Comparison of ENCODE assay signal across 10 cellular contexts in the genomic region with DNA sequence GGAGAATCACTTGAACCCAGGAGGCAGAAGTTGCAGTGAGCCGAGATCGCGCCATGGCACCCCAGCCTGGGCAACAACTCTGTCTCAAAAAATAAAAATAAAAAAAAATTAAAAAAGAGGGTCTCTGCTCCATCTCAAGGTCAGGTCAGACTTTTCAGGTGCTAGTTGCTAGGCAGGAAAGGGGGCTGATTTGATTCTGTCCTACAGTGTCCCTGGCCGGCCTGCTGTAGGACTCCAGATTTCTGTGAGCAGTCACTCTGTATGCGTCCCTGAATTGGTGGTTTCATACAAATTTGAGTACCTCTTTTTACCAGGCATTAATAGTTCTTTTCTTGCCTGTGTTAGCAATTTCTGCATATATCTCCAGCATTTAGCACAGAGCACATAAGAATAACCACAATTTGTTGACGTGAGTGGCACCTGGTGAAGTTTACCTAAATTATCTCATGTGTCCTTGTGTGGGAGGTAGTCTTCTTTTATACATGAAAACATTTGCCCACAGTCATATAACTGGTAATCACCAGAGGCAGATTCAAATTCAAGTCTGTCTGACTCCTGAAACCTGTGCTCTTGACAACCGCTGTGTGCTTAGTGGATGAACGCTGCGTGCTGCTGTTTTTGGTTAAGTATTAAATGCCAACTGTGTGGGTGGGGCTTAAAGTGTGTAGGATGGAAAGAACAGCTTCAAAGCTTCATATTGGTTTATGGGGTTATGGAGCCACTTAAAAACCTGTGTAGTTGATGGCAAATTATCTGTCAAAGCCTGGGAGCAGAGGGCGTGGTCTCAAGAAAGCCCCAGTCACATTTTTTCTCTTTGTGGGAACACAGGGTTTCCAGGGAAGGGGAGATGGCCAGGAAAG. TPM values are rescaled to one million over a fixed set of nuclear protein-coding genes. Genes with fewer than 3 reads are reported as not detected.
DNase-seq lines count a peak whose midpoint lies in the region; ATAC-seq and TF ChIP-seq lines count a peak whose summit lies in the region.
"Had no signal": no experiment of that assay in that cellular context is flagged by ENCODE, and none has a peak within 500 bp of the region (broad histone marks: within the 10 kb centered on the region; RNA-seq: fewer than 3 reads in every experiment).

No MANE protein-coding gene starts in this region.

- H3K36me3 ChIP-seq in GM06990 (ENCODE audit: control insufficient read depth, insufficient read depth, low read length) = peaks cover 27% of the 10 kb centered on the region
- peaks cover 22 to 25% of the 10 kb centered on the region in 2 experiments for H3K36me3 ChIP-seq in trophoblast cell (ENCODE audit: control insufficient read depth in 1 of 2, insufficient read depth in 2 of 2, low read length in 2 of 2)

- H2BK120ac ChIP-seq in trophoblast cell (ENCODE audit: insufficient read depth, low read length, poor library complexity) = peak overlapping the region; percentile 88

- H3K79me2 ChIP-seq in trophoblast cell (ENCODE audit: control insufficient read depth, insufficient read depth, low read length, poor library complexity) = peaks cover 38% of the 10 kb centered on the region

- peak; percentile 27 for ATAC-seq in HG02678 (IDR thresholded peaks at IDR 0.05; ENCODE audit: unreplicated experiment)
- ATAC-seq in activated T-cell treated with anti-CD3 and anti-CD28 coated beads, Interleukin-2, amount 50 U/mL, for 72 hours (replicated peaks in 1 of 2) = peak; percentile 5 to 43
- no peak for ATAC-seq in GM21526 (IDR thresholded peaks at IDR 0.05; ENCODE audit: low FRiP score, unreplicated experiment)

- H2BK5ac ChIP-seq in trophoblast cell (ENCODE audit: low read depth, low read length, poor library complexity) = peak overlapping the region; percentile 90

- peaks cover 59% of the 10 kb centered on the region for H3K4me1 Mint-ChIP-seq in activated T-cell treated with anti-CD3 and anti-CD28 coated beads, Interleukin-2, amount 50 U/mL, for 72 hours (ENCODE audit: low read depth)

- H3K18ac ChIP-seq in trophoblast cell (ENCODE audit: low read length) = peak overlapping the region; percentile 95

- no CpG with 5 or more reads among the region's 10 CpGs for WGBS in trophoblast cell (ENCODE audit: extremely low coverage, insufficient coverage, insufficient read length)

- H3K23ac ChIP-seq in trophoblast cell (ENCODE audit: low read length) = no peak overlapping the region

- H3K27ac ChIP-seq in trophoblast cell (ENCODE audit: low read depth, low read length) = peak overlapping the region; percentile 80

- H3K4me3 Mint-ChIP-seq in activated T-cell treated with anti-CD3 and anti-CD28 coated beads, Interleukin-2, amount 50 U/mL, for 72 hours = peak overlapping the region; percentile 67 to 83

- peak overlapping the region; percentile 97 for H4K91ac ChIP-seq in trophoblast cell (ENCODE audit: low read depth, low read length)

- H2AFZ ChIP-seq in trophoblast cell (ENCODE audit: insufficient read depth, low read length, poor library complexity) = no peak overlapping the region

- H3K27ac Mint-ChIP-seq in activated T-cell treated with anti-CD3 and anti-CD28 coated beads, Interleukin-2, amount 50 U/mL, for 72 hours = peak overlapping the region; percentile 91

- peaks cover 49 to 60% of the 10 kb centered on the region in 2 experiments for H3K4me1 ChIP-seq in trophoblast cell (ENCODE audit: control insufficient read depth in 1 of 2, insufficient read depth in 2 of 2, low read length in 2 of 2)

- H3K9ac ChIP-seq in trophoblast cell (ENCODE audit: low read length) = no peak overlapping the region

- intact Hi-C loops in posterior vena cava (cut with DNase I) = no loop called here

- H3K4ac ChIP-seq in trophoblast cell (ENCODE audit: low read depth, low read length) = peak overlapping the region; percentile 22

- H4K8ac ChIP-seq in trophoblast cell (ENCODE audit: low read depth, low read length) = peak overlapping the region; percentile 85

- no peaks in the 10 kb centered on the region for H3K27me3 Mint-ChIP-seq in activated T-cell treated with anti-CD3 and anti-CD28 coated beads, Interleukin-2, amount 50 U/mL, for 72 hours (ENCODE audit: low read depth)

- no peak overlapping the region for H3K4me2 ChIP-seq in trophoblast cell (ENCODE audit: low read length)

- H3K4me3 ChIP-seq in GM06990 (replicated peaks; ENCODE audit: low read depth, low read length) (no peak overlapping the region), trophoblast cell (ENCODE audit: low read depth, low read length) (no peak overlapping the region)

- H2AK5ac ChIP-seq in trophoblast cell (ENCODE audit: low read length) = peak overlapping the region; percentile 80

- H4K12ac ChIP-seq in trophoblast cell (ENCODE audit: low read depth, low read length) = no peak overlapping the region

- no peak overlapping the region for H3K14ac ChIP-seq in trophoblast cell (ENCODE audit: low read length)

- peak overlapping the region; percentile 98 for H2BK12ac ChIP-seq in trophoblast cell (ENCODE audit: low read length)

- no peaks in the 10 kb centered on the region for H3K27me3 ChIP-seq in GM06990 (replicated peaks; ENCODE audit: control insufficient read depth, insufficient read depth, low read length)
- H3K27me3 ChIP-seq in trophoblast cell (ENCODE audit: insufficient read depth, low read length) = no peaks in the 10 kb centered on the region

- peaks cover 59% of the 10 kb centered on the region for H3K79me1 ChIP-seq in trophoblast cell (ENCODE audit: low read length)

- TF ChIP-seq CTCF in GM06990 (IDR thresholded peaks at IDR 0.05; ENCODE audit: insufficient read depth, low read length, poor library complexity, severe bottlenecking) = no peak

- no peaks in the 10 kb centered on the region for H3K9me3 ChIP-seq in trophoblast cell (ENCODE audit: insufficient read depth, low read depth, low read length)

- DNase-seq in GM06990 (ENCODE audit: extremely low read depth, insufficient read length) = peak; percentile 59
- peak; percentile 49 to 63 for DNase-seq in activated T-cell treated with anti-CD3 and anti-CD28 coated beads, Interleukin-2, amount 50 U/mL, for 72 hours
- no peak for DNase-seq in trophoblast cell
- no peak for DNase-seq in SIG-M5 treated with dmso at 0.1 percent for 504 hours (lab: John Stamatoyannopoulos, UW; ENCODE audit: unreplicated experiment)
- DNase-seq in posterior vena cava (ENCODE audit: low spot score) = no peak
- no peak for DNase-seq in SKM-1 treated with dmso at 0.1 percent for 144 hours (lab: John Stamatoyannopoulos, UW; ENCODE audit: unreplicated experiment)
- DNase-seq: kidney glomerular epithelial cell, NCI-H146 had no signal

- H3K36me3 Mint-ChIP-seq in activated T-cell treated with anti-CD3 and anti-CD28 coated beads, Interleukin-2, amount 50 U/mL, for 72 hours (ENCODE audit: insufficient read depth in 2 of 2) = peaks cover 2% of the 10 kb centered on the region in 2 donors

- H3K9me3 Mint-ChIP-seq in activated T-cell treated with anti-CD3 and anti-CD28 coated beads, Interleukin-2, amount 50 U/mL, for 72 hours = no peaks in the 10 kb centered on the region

RNA-seq across cellular contexts. Expression of a gene that starts 3.2 kb away (rescaled TPM):
- 1 to 10 TPM; 6.5 to 8.2 TPM for total RNA-seq in activated T-cell treated with anti-CD3 and anti-CD28 coated beads, Interleukin-2, amount 50 U/mL, for 72 hours
- polyA plus RNA-seq in trophoblast cell (2013) = 7.7 TPM in 2 replicates
- total RNA-seq in posterior vena cava = 1 to 10 TPM; 4.6 to 5.0 TPM

RNA-seq across cellular contexts. Expression of a gene that starts 7.3 kb away (rescaled TPM):
- total RNA-seq in activated T-cell treated with anti-CD3 and anti-CD28 coated beads, Interleukin-2, amount 50 U/mL, for 72 hours = 10 to 100 TPM; 53.6 to 73.7 TPM
- polyA plus RNA-seq in trophoblast cell (2013) = 165 and 168 TPM in 2 replicates
- 10 to 100 TPM; 48.9 to 50.5 TPM for total RNA-seq in posterior vena cava

RNA-seq across cellular contexts. Expression of a gene that starts 34.5 kb away (rescaled TPM):
- total RNA-seq in activated T-cell treated with anti-CD3 and anti-CD28 coated beads, Interleukin-2, amount 50 U/mL, for 72 hours = not detected
- 149 and 152 TPM in 2 replicates for polyA plus RNA-seq in trophoblast cell (2013)
- total RNA-seq in posterior vena cava = 100 to 1,000 TPM; 123 to 153 TPM

RNA-seq across cellular contexts. Expression of a gene that starts 52.5 kb away (rescaled TPM):
- 10 to 100 TPM in 1 of 2 donors, 1 to 10 TPM in 1; 6.3 to 13.0 TPM for total RNA-seq in activated T-cell treated with anti-CD3 and anti-CD28 coated beads, Interleukin-2, amount 50 U/mL, for 72 hours
- polyA plus RNA-seq in trophoblast cell (2013) = 0.03 and 0.11 TPM in 2 replicates
- total RNA-seq in posterior vena cava = 1 to 10 TPM in 1 of 2 donors, under 1 TPM in 1; 1.00 to 1.7 TPM

RNA-seq across cellular contexts. Expression of a gene that starts 52.7 kb away (rescaled TPM):
- total RNA-seq in activated T-cell treated with anti-CD3 and anti-CD28 coated beads, Interleukin-2, amount 50 U/mL, for 72 hours = 10 to 100 TPM; 37.1 to 37.3 TPM
- polyA plus RNA-seq in trophoblast cell (2013) = 0.15 and 0.32 TPM in 2 replicates
- 1 to 10 TPM; 2.2 to 2.6 TPM for total RNA-seq in posterior vena cava

Comparison
In these comparisons a context has a peak if more than half of its experiments do, and no peak if none do; other contexts are left out.
1. DNase-seq: peak in GM06990 (single experiment) and activated T-cell treated with anti-CD3 and anti-CD28 coated beads, Interleukin-2, amount 50 U/mL, for 72 hours (2 of 2); none in trophoblast cell (0 of 2), SIG-M5 treated with dmso at 0.1 percent for 504 hours (single experiment), posterior vena cava (single experiment) and SKM-1 treated with dmso at 0.1 percent for 144 hours (single experiment).
2. RNA of a gene that starts 34.5 kb away (total RNA-seq): 123 to 153 TPM in posterior vena cava; not detected in activated T-cell treated with anti-CD3 and anti-CD28 coated beads, Interleukin-2, amount 50 U/mL, for 72 hours; every median in the first group is over 100 times any median in the second.